Comparison of ENCODE assay signal across 18 cellular contexts in genomic region chr11:58782066-58782465, GRCh38. TPM values are rescaled to one million over a fixed set of nuclear protein-coding genes. Genes with fewer than 3 reads are reported as not detected.
A peak's percentile ranks its signal among the peaks of the same experiment; 100 is the strongest.
DNase-seq lines count a peak whose midpoint lies in the region; ATAC-seq lines count a peak whose summit lies in the region.
"Had no signal": no experiment of that assay in that cellular context is flagged by ENCODE, and none has a peak within 500 bp of the region (broad histone marks: within the 10 kb centered on the region; RNA-seq: fewer than 3 reads in every experiment).

No MANE protein-coding gene starts in this region.

- no peaks in the 10 kb centered on the region for H3K36me3 Mint-ChIP-seq in stimulated activated effector memory CD8-positive, alpha-beta T cell treated with anti-CD3 and anti-CD28 coated beads, Interleukin-12 subunit alpha, Interleukin-12 subunit beta, amount 100 ng/mL, for 72 hours
- H3K36me3 Mint-ChIP-seq: CD14-positive monocyte; CD4-positive, alpha-beta memory T cell; CD4-positive, CD25-positive, alpha-beta regulatory T cell; CD8-positive, alpha-beta memory T cell had no signal

- peak; percentile 25 for DNase-seq in DMS153 (lab: John Stamatoyannopoulos, UW)
- peak; percentile 78 for DNase-seq in SK-MEL-5 (ENCODE audit: low read depth, low spot score)
- no peak for DNase-seq in NK-92 treated with Interleukin-12 subunit alpha and Interleukin-12 subunit beta, amount 100 ng/mL, for 24 hours (lab: John Stamatoyannopoulos, UW)
- DNase-seq in stimulated activated effector memory CD8-positive, alpha-beta T cell treated with anti-CD3 and anti-CD28 coated beads, Interleukin-12 subunit alpha, Interleukin-12 subunit beta, amount 100 ng/mL, for 72 hours (ENCODE audit: low spot score in 2 of 2), result no peak
- DNase-seq: 8988T; ACHN; BE2C; C1 segment of cervical spinal cord; Caco-2; Calu3; CD4-positive, alpha-beta memory T cell; CD4-positive, CD25-positive, alpha-beta regulatory T cell; CD8-positive, alpha-beta memory T cell; DMS79 treated with DMSO at 0.1 percent for 48 hours; GF-D8 had no signal

- H3K9me3 Mint-ChIP-seq in stimulated activated effector memory CD8-positive, alpha-beta T cell treated with anti-CD3 and anti-CD28 coated beads, Interleukin-12 subunit alpha, Interleukin-12 subunit beta, amount 100 ng/mL, for 72 hours, result no peaks in the 10 kb centered on the region
- H3K9me3 Mint-ChIP-seq: CD4-positive, alpha-beta memory T cell; CD8-positive, alpha-beta memory T cell had no signal

- no peak overlapping the region for H3K27ac Mint-ChIP-seq in stimulated activated effector memory CD8-positive, alpha-beta T cell treated with anti-CD3 and anti-CD28 coated beads, Interleukin-12 subunit alpha, Interleukin-12 subunit beta, amount 100 ng/mL, for 72 hours
- H3K27ac Mint-ChIP-seq: CD14-positive monocyte; CD4-positive, alpha-beta memory T cell; CD4-positive, CD25-positive, alpha-beta regulatory T cell; CD8-positive, alpha-beta memory T cell had no signal

- H3K4me1 Mint-ChIP-seq in stimulated activated effector memory CD8-positive, alpha-beta T cell treated with anti-CD3 and anti-CD28 coated beads, Interleukin-12 subunit alpha, Interleukin-12 subunit beta, amount 100 ng/mL, for 72 hours, result no peaks in the 10 kb centered on the region
- H3K4me1 Mint-ChIP-seq: CD4-positive, alpha-beta memory T cell; CD4-positive, CD25-positive, alpha-beta regulatory T cell; CD8-positive, alpha-beta memory T cell had no signal

- ATAC-seq in stimulated activated effector memory CD8-positive, alpha-beta T cell treated with anti-CD3 and anti-CD28 coated beads, Interleukin-12 subunit alpha, Interleukin-12 subunit beta, amount 100 ng/mL, for 72 hours, result no peak
- no peak for ATAC-seq in GM19328 (IDR thresholded peaks at IDR 0.05; ENCODE audit: unreplicated experiment)

- no peak overlapping the region for H3K4me3 Mint-ChIP-seq in stimulated activated effector memory CD8-positive, alpha-beta T cell treated with anti-CD3 and anti-CD28 coated beads, Interleukin-12 subunit alpha, Interleukin-12 subunit beta, amount 100 ng/mL, for 72 hours
- H3K4me3 Mint-ChIP-seq: CD14-positive monocyte; CD4-positive, alpha-beta memory T cell; CD4-positive, CD25-positive, alpha-beta regulatory T cell; CD8-positive, alpha-beta memory T cell had no signal

- in situ Hi-C loops in SK-MEL-5 (cut with HindIII; ENCODE audit: low pct_unique_long_range_greater_than_20kb, low sequenced_read_pairs), result no loop called here

RNA-seq across cellular contexts. Expression of gene GLYAT, which starts 50.3 kb away (rescaled TPM):
- not detected in 2 replicates for total RNA-seq in SK-MEL-5 (2014; rRNA removed; shearing (Covaris generic))
- not detected in 2 replicates for polyA plus RNA-seq in SK-MEL-5 (2015; cell fraction: cytosol; rRNA removed)
- not detected in 2 replicates for polyA plus RNA-seq in SK-MEL-5 (2015; cell fraction: nucleus; rRNA removed)
- total RNA-seq: Caco-2; Calu3; CD4-positive, alpha-beta memory T cell; CD4-positive, CD25-positive, alpha-beta regulatory T cell; CD8-positive, alpha-beta memory T cell had no signal
- polyA plus RNA-seq: AG04450; CD14-positive monocyte; CD4-positive, alpha-beta memory T cell; CD4-positive, CD25-positive, alpha-beta regulatory T cell; CD8-positive, alpha-beta memory T cell had no signal

Comparison
In these comparisons a context has a peak if more than half of its experiments do, and no peak if none do; other contexts are left out.
1. DNase-seq: peak in DMS153 (single experiment) and SK-MEL-5 (single experiment); none in NK-92 treated with Interleukin-12 subunit alpha and Interleukin-12 subunit beta, amount 100 ng/mL, for 24 hours (single experiment) and stimulated activated effector memory CD8-positive, alpha-beta T cell treated with anti-CD3 and anti-CD28 coated beads, Interleukin-12 subunit alpha, Interleukin-12 subunit beta, amount 100 ng/mL, for 72 hours (0 of 2).